16 cellular contexts compared by ENCODE assay signal in genomic region chr2:238835726-238836301, GRCh38. TPM values are rescaled to one million over a fixed set of nuclear protein-coding genes. Genes with fewer than 3 reads are reported as not detected.
A peak's percentile ranks its signal among the peaks of the same experiment; 100 is the strongest.
DNase-seq lines count a peak whose midpoint lies in the region; ATAC-seq, FAIRE-seq and TF ChIP-seq lines count a peak whose summit lies in the region.
"Had no signal": no experiment of that assay in that cellular context is flagged by ENCODE, and none has a peak within 500 bp of the region (broad histone marks: within the 10 kb centered on the region; RNA-seq: fewer than 3 reads in every experiment).

No MANE protein-coding gene starts in this region.

- H3K27me3 ChIP-seq in WERI-Rb-1 (ENCODE audit: insufficient read depth, low read depth, severe bottlenecking): peaks cover 88% of the 10 kb centered on the region
- peaks cover 56% of the 10 kb centered on the region for H3K27me3 ChIP-seq in foreskin keratinocyte
- H3K27me3 ChIP-seq: colonic mucosa had no signal

- H3K27ac ChIP-seq in A549: no peak overlapping the region
- H3K27ac ChIP-seq in WERI-Rb-1: no peak overlapping the region
- no peak overlapping the region for H3K27ac ChIP-seq in foreskin keratinocyte
- H3K27ac ChIP-seq: colonic mucosa, SJCRH30 had no signal

- no peak for FAIRE-seq in A549 (lab: Jason Lieb, UNC)

- TF ChIP-seq POLR2A in A549 (IDR thresholded peaks at IDR 0.05; ENCODE audit: low read length): no peak

- 70% methylated on average over 7 of the region's 7 CpGs for WGBS in A549 (ENCODE audit: missing lambda C conversion rate)

- peaks cover 2% of the 10 kb centered on the region; the same call in 1 of the 3 replicates for H3K9me3 ChIP-seq in A549
- H3K9me3 ChIP-seq in WERI-Rb-1 (ENCODE audit: severe bottlenecking): no peaks in the 10 kb centered on the region
- H3K9me3 ChIP-seq: colonic mucosa, SJCRH30 had no signal

- TF ChIP-seq CTCF in A549 (IDR thresholded peaks at IDR 0.05): no peak
- TF ChIP-seq CTCF in GM12874 (IDR thresholded peaks at IDR 0.05; ENCODE audit: insufficient read depth, low read depth, low read length): peak; percentile 37
- TF ChIP-seq CTCF in WERI-Rb-1 (IDR thresholded peaks at IDR 0.05; ENCODE audit: low read depth, low read length): peak; percentile 36
- TF ChIP-seq CTCF in foreskin keratinocyte (conservative IDR thresholded peaks at IDR 0.05): peak; percentile 25

- DNase-seq in A549 (ENCODE audit: low read depth in 1 of 2, low spot score in 1 of 2): no peak
- no peak for DNase-seq in WERI-Rb-1
- no peak for DNase-seq in foreskin keratinocyte
- no peak for DNase-seq in NCI-H748 treated with DMSO at 0.1 percent for 48 hours (lab: John Stamatoyannopoulos, UW)
- no peak for DNase-seq in T1000 (lab: John Stamatoyannopoulos, UW)
- no peak for DNase-seq in NCI-H146 (lab: John Stamatoyannopoulos, UW)
- no peak for DNase-seq in HuH-7 (ENCODE audit: low spot score)
- DNase-seq: ACHN; activated CD4-positive, alpha-beta T cell treated with anti-CD3 and anti-CD28 coated beads, Interleukin-2, amount 50 U/mL, for 4 hours; activated T-cell treated with anti-CD3 and anti-CD28 coated beads, Interleukin-2, amount 50 U/mL, for 72 hours; colonic mucosa; erythroblast; NK-92 treated with Interleukin-12 subunit alpha and Interleukin-12 subunit beta, amount 100 ng/mL, for 24 hours had no signal

- H3K36me3 ChIP-seq in WERI-Rb-1: no peaks in the 10 kb centered on the region
- H3K36me3 ChIP-seq: colonic mucosa, SJCRH30 had no signal

- no peak for TF ChIP-seq EP300 in A549 (IDR thresholded peaks at IDR 0.05)

- CTCF ChIA-PET in A549 (lab: Yijun Ruan, JAX): interaction anchor here (1.0 to 1.6 kb wide), 3 partner anchors 28 to 478 kb away, joined by 3 read pairs; no protein-coding TSS in a partner anchor

- ATAC-seq in A549: peak; percentile 42 to 78; a peak in 3 of 6 replicates
- ATAC-seq in foreskin keratinocyte: no peak
- ATAC-seq: activated T-cell treated with anti-CD3 and anti-CD28 coated beads, Interleukin-2, amount 50 U/mL, for 72 hours; stimulated activated memory B cell treated with anti-CD40 and anti-IgM and Interleukin-4, amounts not matched to agents 10 μg/mL and 1 μg/mL and 100 μg/mL, for 72 hours had no signal

- H3K4me3 ChIP-seq in A549: no peak overlapping the region
- H3K4me3 ChIP-seq in WERI-Rb-1 (ENCODE audit: low read depth, low read length): no peak overlapping the region
- H3K4me3 ChIP-seq: colonic mucosa, SJCRH30 had no signal

- no peak for TF ChIP-seq RAD21 in A549 (conservative IDR thresholded peaks at IDR 0.05 in 1 of 2, IDR thresholded peaks at IDR 0.05 in 1 of 2)

- POLR2A ChIA-PET in A549 (lab: Yijun Ruan, JAX): no interaction called here

- H3K4me1 ChIP-seq in A549 (no peaks in the 10 kb centered on the region), foreskin keratinocyte (no peaks in the 10 kb centered on the region)
- H3K4me1 ChIP-seq: colonic mucosa, SJCRH30 had no signal

- H3K4me2 ChIP-seq in A549: no peak overlapping the region

TF ChIP-seq in A549, 52 proteins besides CTCF, POLR2A, EP300 and RAD21:
- TF ChIP-seq HOXB13 (CRISPR knock-in tag; IDR thresholded peaks at IDR 0.05; ENCODE audit: low read depth): no peak
- TF ChIP-seq POLR2AphosphoS2 (conservative IDR thresholded peaks at IDR 0.05; ENCODE audit: low read length): no peak
- TF ChIP-seq CEBPB (IDR thresholded peaks at IDR 0.05): no peak
- TF ChIP-seq CHD2 (IDR thresholded peaks at IDR 0.05; ENCODE audit: low read length, partially characterized antibody): no peak
- no peak for TF ChIP-seq HMGXB4 (CRISPR knock-in tag; IDR thresholded peaks at IDR 0.05; ENCODE audit: borderline replicate concordance)
- TF ChIP-seq NPAS2 (CRISPR knock-in tag; IDR thresholded peaks at IDR 0.05; ENCODE audit: borderline replicate concordance): no peak
- no peak for TF ChIP-seq SREBF2 (IDR thresholded peaks at IDR 0.05)

RNA-seq across cellular contexts. Expression of gene TWIST2, which starts 12.1 kb away (rescaled TPM):
- polyA plus RNA-seq in A549 (2011; rRNA removed) (5.4 and 8.2 TPM in 2 replicates), A549 (2017; fragmentation: RNase III; extraction: RNeasy Plus Mini Kit Qiagen cat#74134 plus additional on column Dnase treatment) (6.0 to 8.7 TPM (median 7.1 TPM) in 3 replicates), foreskin keratinocyte (32.5 and 34.4 TPM in 2 replicates)
- polyA plus RNA-seq in A549 (2012; cell fraction: cytosol; rRNA removed): 22.0 and 31.0 TPM in 2 replicates
- polyA plus RNA-seq in A549 (2012; cell fraction: nucleus; rRNA removed): 19.3 and 23.2 TPM in 2 replicates
- polyA minus RNA-seq in A549 (2011; rRNA and poly(A)+ RNA removed): 3.6 and 6.2 TPM in 2 replicates
- total RNA-seq in foreskin keratinocyte: 24.1 and 27.8 TPM in 2 replicates
- total RNA-seq: activated T-cell treated with anti-CD3 and anti-CD28 coated beads, Interleukin-2, amount 50 U/mL, for 72 hours; SJCRH30 had no signal
